21 cellular contexts compared by ENCODE assay signal in genomic region chr3:180909369-180910127, GRCh38. TPM values are rescaled to one million over a fixed set of nuclear protein-coding genes. Genes with fewer than 3 reads are reported as not detected.
DNase-seq lines count a peak whose midpoint lies in the region; ATAC-seq, FAIRE-seq and TF ChIP-seq lines count a peak whose summit lies in the region.
"Had no signal": no experiment of that assay in that cellular context is flagged by ENCODE, and none has a peak within 500 bp of the region (broad histone marks: within the 10 kb centered on the region; RNA-seq: fewer than 3 reads in every experiment).

No MANE protein-coding gene starts in this region.

- peak; percentile 43 for FAIRE-seq in H54 (lab: Jason Lieb, UNC)
- FAIRE-seq: GM12891 had no signal

- intact Hi-C loops in colonic mucosa (cut with DNase I) = no loop called here

- H3K36me3 Mint-ChIP-seq in activated naive CD4-positive, alpha-beta T cell treated with anti-CD3 and anti-CD28 coated beads, Interleukin-2, amount 50 U/mL, for 24 hours = peaks cover 3% of the 10 kb centered on the region
- no peaks in the 10 kb centered on the region for H3K36me3 Mint-ChIP-seq in activated naive CD8-positive, alpha-beta T cell
- H3K36me3 Mint-ChIP-seq in stimulated activated effector memory CD8-positive, alpha-beta T cell treated with anti-CD3 and anti-CD28 coated beads, Interleukin-12 subunit alpha, Interleukin-12 subunit beta, amount 100 ng/mL, for 72 hours = peaks cover 20% of the 10 kb centered on the region

- no peak overlapping the region for H3K4me3 ChIP-seq in colonic mucosa
- H3K4me3 ChIP-seq: heart right ventricle, vagina had no signal

- no peak for DNase-seq in activated naive CD4-positive, alpha-beta T cell (lab: John Stamatoyannopoulos, UW)
- DNase-seq in H54 (ENCODE audit: insufficient read length, low spot score) (no peak), SIG-M5 treated with dmso at 0.1 percent for 504 hours (lab: John Stamatoyannopoulos, UW; ENCODE audit: unreplicated experiment) (no peak), colonic mucosa (no peak), GM03348 (ENCODE audit: low spot score) (no peak)
- DNase-seq in stimulated activated effector memory CD8-positive, alpha-beta T cell treated with anti-CD3 and anti-CD28 coated beads, Interleukin-12 subunit alpha, Interleukin-12 subunit beta, amount 100 ng/mL, for 72 hours (ENCODE audit: low spot score in 2 of 2) = no peak
- DNase-seq: activated CD4-positive, alpha-beta T cell treated with anti-CD3 and anti-CD28 coated beads, Interleukin-2, amount 50 U/mL, for 4 hours; activated naive CD4-positive, alpha-beta T cell treated with anti-CD3 and anti-CD28 coated beads, Interleukin-2, amount 10 ng/mL, durations not matched to agents 7 days and 5 days; cerebellar nuclear complex; effector CD4-positive, alpha-beta T cell; heart right ventricle; left colon; NCI-H1417 treated with DMSO at 0.1 percent for 48 hours; NCI-H2107; NCI-H524 treated with DMSO at 0.1 percent for 48 hours; SK-N-SH; WERI-Rb-1 had no signal

- H3K4me1 ChIP-seq in colonic mucosa = peaks cover under 1% of the 10 kb centered on the region

- H3K9me3 ChIP-seq in colonic mucosa = no peaks in the 10 kb centered on the region
- H3K9me3 ChIP-seq: vagina had no signal

- H3K27ac Mint-ChIP-seq in activated naive CD4-positive, alpha-beta T cell treated with anti-CD3 and anti-CD28 coated beads, Interleukin-2, amount 50 U/mL, for 24 hours = peak overlapping the region; percentile 42
- peak overlapping the region; percentile 87 for H3K27ac Mint-ChIP-seq in activated naive CD8-positive, alpha-beta T cell
- H3K27ac Mint-ChIP-seq in stimulated activated effector memory CD8-positive, alpha-beta T cell treated with anti-CD3 and anti-CD28 coated beads, Interleukin-12 subunit alpha, Interleukin-12 subunit beta, amount 100 ng/mL, for 72 hours = peak overlapping the region; percentile 74

- peaks cover 43% of the 10 kb centered on the region for H3K4me1 Mint-ChIP-seq in activated naive CD4-positive, alpha-beta T cell treated with anti-CD3 and anti-CD28 coated beads, Interleukin-2, amount 50 U/mL, for 24 hours
- H3K4me1 Mint-ChIP-seq in activated naive CD8-positive, alpha-beta T cell (ENCODE audit: low read depth) = peaks cover 39% of the 10 kb centered on the region
- H3K4me1 Mint-ChIP-seq in stimulated activated effector memory CD8-positive, alpha-beta T cell treated with anti-CD3 and anti-CD28 coated beads, Interleukin-12 subunit alpha, Interleukin-12 subunit beta, amount 100 ng/mL, for 72 hours = peaks cover 25% of the 10 kb centered on the region

- TF ChIP-seq CTCF in colonic mucosa (IDR thresholded peaks at IDR 0.05) = no peak

- no peak overlapping the region for H3K27ac ChIP-seq in colonic mucosa
- H3K27ac ChIP-seq: heart right ventricle, vagina, WERI-Rb-1 had no signal

- H3K27me3 Mint-ChIP-seq in activated naive CD4-positive, alpha-beta T cell treated with anti-CD3 and anti-CD28 coated beads, Interleukin-2, amount 50 U/mL, for 24 hours = no peaks in the 10 kb centered on the region
- peaks cover 2% of the 10 kb centered on the region for H3K27me3 Mint-ChIP-seq in activated naive CD8-positive, alpha-beta T cell

- H3K4me3 Mint-ChIP-seq in activated naive CD4-positive, alpha-beta T cell treated with anti-CD3 and anti-CD28 coated beads, Interleukin-2, amount 50 U/mL, for 24 hours = no peak overlapping the region
- H3K4me3 Mint-ChIP-seq in activated naive CD8-positive, alpha-beta T cell = peak overlapping the region; percentile 60
- peak overlapping the region; percentile 42 for H3K4me3 Mint-ChIP-seq in stimulated activated effector memory CD8-positive, alpha-beta T cell treated with anti-CD3 and anti-CD28 coated beads, Interleukin-12 subunit alpha, Interleukin-12 subunit beta, amount 100 ng/mL, for 72 hours
- H3K4me3 Mint-ChIP-seq: activated naive CD4-positive, alpha-beta T cell treated with anti-CD3 and anti-CD28 coated beads, Interleukin-2, amount 10 ng/mL, durations not matched to agents 7 days and 5 days had no signal

- no peak overlapping the region for H3K9ac ChIP-seq in colonic mucosa (ENCODE audit: low read depth in 2 of 2, low read length in 2 of 2)
- H3K9ac ChIP-seq: SK-N-SH had no signal

- no peaks in the 10 kb centered on the region for H3K36me3 ChIP-seq in colonic mucosa
- H3K36me3 ChIP-seq: heart right ventricle, vagina had no signal

- TF ChIP-seq POLR2A in H54 (IDR thresholded peaks at IDR 0.05; ENCODE audit: low read depth, low read length) = no peak

- ATAC-seq in stimulated activated effector memory CD8-positive, alpha-beta T cell treated with anti-CD3 and anti-CD28 coated beads, Interleukin-12 subunit alpha, Interleukin-12 subunit beta, amount 100 ng/mL, for 72 hours = no peak
- ATAC-seq: heart right ventricle, left colon had no signal

- no peaks in the 10 kb centered on the region for H3K9me3 Mint-ChIP-seq in activated naive CD4-positive, alpha-beta T cell treated with anti-CD3 and anti-CD28 coated beads, Interleukin-2, amount 50 U/mL, for 24 hours
- peaks cover 3% of the 10 kb centered on the region for H3K9me3 Mint-ChIP-seq in activated naive CD8-positive, alpha-beta T cell (ENCODE audit: low read depth)
- H3K9me3 Mint-ChIP-seq in stimulated activated effector memory CD8-positive, alpha-beta T cell treated with anti-CD3 and anti-CD28 coated beads, Interleukin-12 subunit alpha, Interleukin-12 subunit beta, amount 100 ng/mL, for 72 hours = peaks cover 4% of the 10 kb centered on the region

- no peaks in the 10 kb centered on the region for H3K27me3 ChIP-seq in colonic mucosa
- H3K27me3 ChIP-seq: heart right ventricle, vagina had no signal

RNA-seq across cellular contexts. Expression of gene FXR1, which starts 2.9 kb away (rescaled TPM):
- total RNA-seq in colonic mucosa = 10 to 100 TPM; 74.5 to 80.3 TPM
